In genomic region chr7:107933386-107934013, GRCh38 we compare ENCODE assay signal across 2 cellular contexts.
TF ChIP-seq lines count a peak whose summit lies in the region.

No MANE protein-coding gene starts in this region.

TF ChIP-seq in Ishikawa, 13 proteins besides CTCF, POLR2A, EP300 and RAD21:
- TF ChIP-seq ZBTB7A (IDR thresholded peaks at IDR 0.05; ENCODE audit: low read depth) (no peak), MAX (IDR thresholded peaks at IDR 0.05) (no peak), TCF12 (IDR thresholded peaks at IDR 0.05; ENCODE audit: low read depth) (no peak), TEAD4 (IDR thresholded peaks at IDR 0.05) (no peak), EGR1 (IDR thresholded peaks at IDR 0.05) (0 out of 2 replicates have a peak, but pooled peaks have one; percentile 35)
- TF ChIP-seq, protein P1, sequence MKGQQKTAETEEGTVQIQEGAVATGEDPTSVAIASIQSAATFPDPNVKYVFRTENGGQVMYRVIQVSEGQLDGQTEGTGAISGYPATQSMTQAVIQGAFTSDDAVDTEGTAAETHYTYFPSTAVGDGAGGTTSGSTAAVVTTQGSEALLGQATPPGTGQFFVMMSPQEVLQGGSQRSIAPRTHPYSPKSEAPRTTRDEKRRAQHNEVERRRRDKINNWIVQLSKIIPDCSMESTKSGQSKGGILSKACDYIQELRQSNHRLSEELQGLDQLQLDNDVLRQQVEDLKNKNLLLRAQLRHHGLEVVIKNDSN (IDR thresholded peaks at IDR 0.05) = no peak
- TF ChIP-seq, protein P2, sequence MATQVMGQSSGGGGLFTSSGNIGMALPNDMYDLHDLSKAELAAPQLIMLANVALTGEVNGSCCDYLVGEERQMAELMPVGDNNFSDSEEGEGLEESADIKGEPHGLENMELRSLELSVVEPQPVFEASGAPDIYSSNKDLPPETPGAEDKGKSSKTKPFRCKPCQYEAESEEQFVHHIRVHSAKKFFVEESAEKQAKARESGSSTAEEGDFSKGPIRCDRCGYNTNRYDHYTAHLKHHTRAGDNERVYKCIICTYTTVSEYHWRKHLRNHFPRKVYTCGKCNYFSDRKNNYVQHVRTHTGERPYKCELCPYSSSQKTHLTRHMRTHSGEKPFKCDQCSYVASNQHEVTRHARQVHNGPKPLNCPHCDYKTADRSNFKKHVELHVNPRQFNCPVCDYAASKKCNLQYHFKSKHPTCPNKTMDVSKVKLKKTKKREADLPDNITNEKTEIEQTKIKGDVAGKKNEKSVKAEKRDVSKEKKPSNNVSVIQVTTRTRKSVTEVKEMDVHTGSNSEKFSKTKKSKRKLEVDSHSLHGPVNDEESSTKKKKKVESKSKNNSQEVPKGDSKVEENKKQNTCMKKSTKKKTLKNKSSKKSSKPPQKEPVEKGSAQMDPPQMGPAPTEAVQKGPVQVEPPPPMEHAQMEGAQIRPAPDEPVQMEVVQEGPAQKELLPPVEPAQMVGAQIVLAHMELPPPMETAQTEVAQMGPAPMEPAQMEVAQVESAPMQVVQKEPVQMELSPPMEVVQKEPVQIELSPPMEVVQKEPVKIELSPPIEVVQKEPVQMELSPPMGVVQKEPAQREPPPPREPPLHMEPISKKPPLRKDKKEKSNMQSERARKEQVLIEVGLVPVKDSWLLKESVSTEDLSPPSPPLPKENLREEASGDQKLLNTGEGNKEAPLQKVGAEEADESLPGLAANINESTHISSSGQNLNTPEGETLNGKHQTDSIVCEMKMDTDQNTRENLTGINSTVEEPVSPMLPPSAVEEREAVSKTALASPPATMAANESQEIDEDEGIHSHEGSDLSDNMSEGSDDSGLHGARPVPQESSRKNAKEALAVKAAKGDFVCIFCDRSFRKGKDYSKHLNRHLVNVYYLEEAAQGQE (IDR thresholded peaks at IDR 0.05; ENCODE audit: low read depth) = no peak

TF ChIP-seq in H1, 55 proteins besides CTCF, POLR2A, EP300 and RAD21:
- TF ChIP-seq NANOG (IDR thresholded peaks at IDR 0.05; ENCODE audit: insufficient read depth, low read depth, low read length, poor library complexity, severe bottlenecking) = peak; percentile 23
- 0 out of 2 replicates have a peak, but pooled peaks have one; percentile 11 for TF ChIP-seq SP1 (IDR thresholded peaks at IDR 0.05; ENCODE audit: low read depth, low read length)
- TF ChIP-seq YY1 (IDR thresholded peaks at IDR 0.05; ENCODE audit: low read depth, low read length) = no peak
- no peak for TF ChIP-seq JUND (IDR thresholded peaks at IDR 0.05; ENCODE audit: low read length)
- TF ChIP-seq BACH1 (IDR thresholded peaks at IDR 0.05; ENCODE audit: low read length) = no peak
- TF ChIP-seq TEAD4 (IDR thresholded peaks at IDR 0.05; ENCODE audit: low read depth, low read length) = no peak
- 0 out of 4 replicates have a peak, but pooled peaks of 1 of the 2 experiments have one; percentile 56 for TF ChIP-seq HDAC2 (IDR thresholded peaks at IDR 0.05; ENCODE audit: borderline replicate concordance in 1 of 2, low read depth in 2 of 2, low read length in 2 of 2)
- no peak for TF ChIP-seq KDM1A (IDR thresholded peaks at IDR 0.05; ENCODE audit: borderline replicate concordance, low read length)
- TF ChIP-seq JUN (IDR thresholded peaks at IDR 0.05; ENCODE audit: low read depth, low read length) = no peak
- no peak for TF ChIP-seq TAF7 (optimal IDR thresholded peaks at IDR 0.05; ENCODE audit: borderline replicate concordance, low read depth, low read length)
- peak; percentile 31; the same call in 1 of the 2 replicates for TF ChIP-seq EGR1 (IDR thresholded peaks at IDR 0.05; ENCODE audit: borderline replicate concordance, low read depth, low read length)
- peak; percentile 50; the same call in 1 of the 2 replicates for TF ChIP-seq TCF12 (IDR thresholded peaks at IDR 0.05; ENCODE audit: low read depth, low read length)
- TF ChIP-seq, protein P3, sequence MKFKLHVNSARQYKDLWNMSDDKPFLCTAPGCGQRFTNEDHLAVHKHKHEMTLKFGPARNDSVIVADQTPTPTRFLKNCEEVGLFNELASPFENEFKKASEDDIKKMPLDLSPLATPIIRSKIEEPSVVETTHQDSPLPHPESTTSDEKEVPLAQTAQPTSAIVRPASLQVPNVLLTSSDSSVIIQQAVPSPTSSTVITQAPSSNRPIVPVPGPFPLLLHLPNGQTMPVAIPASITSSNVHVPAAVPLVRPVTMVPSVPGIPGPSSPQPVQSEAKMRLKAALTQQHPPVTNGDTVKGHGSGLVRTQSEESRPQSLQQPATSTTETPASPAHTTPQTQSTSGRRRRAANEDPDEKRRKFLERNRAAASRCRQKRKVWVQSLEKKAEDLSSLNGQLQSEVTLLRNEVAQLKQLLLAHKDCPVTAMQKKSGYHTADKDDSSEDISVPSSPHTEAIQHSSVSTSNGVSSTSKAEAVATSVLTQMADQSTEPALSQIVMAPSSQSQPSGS (IDR thresholded peaks at IDR 0.05; ENCODE audit: low read length) = no peak
- TF ChIP-seq ATF3 (IDR thresholded peaks at IDR 0.05; ENCODE audit: insufficient read depth, low read depth, low read length) = no peak
- TF ChIP-seq SIX5 (IDR thresholded peaks at IDR 0.05; ENCODE audit: low read depth, low read length) = no peak
- no peak for TF ChIP-seq PHF8 (conservative IDR thresholded peaks at IDR 0.05; ENCODE audit: low read depth, low read length)
- no peak for TF ChIP-seq ASH2L (IDR thresholded peaks at IDR 0.05; ENCODE audit: low read length)
- TF ChIP-seq CEBPB (IDR thresholded peaks at IDR 0.05; ENCODE audit: low read depth, low read length) = no peak
- TF ChIP-seq TBP (IDR thresholded peaks at IDR 0.05; ENCODE audit: low read depth, low read length) = no peak
- no peak for TF ChIP-seq CBX5 (IDR thresholded peaks at IDR 0.05; ENCODE audit: low read depth, low read length)
- no peak for TF ChIP-seq HDAC6 (IDR thresholded peaks at IDR 0.05; ENCODE audit: low read depth, low read length)
- no peak for TF ChIP-seq BCL11A (IDR thresholded peaks at IDR 0.05; ENCODE audit: low read depth in 2 of 2, low read length in 2 of 2)
